In the genomic region with DNA sequence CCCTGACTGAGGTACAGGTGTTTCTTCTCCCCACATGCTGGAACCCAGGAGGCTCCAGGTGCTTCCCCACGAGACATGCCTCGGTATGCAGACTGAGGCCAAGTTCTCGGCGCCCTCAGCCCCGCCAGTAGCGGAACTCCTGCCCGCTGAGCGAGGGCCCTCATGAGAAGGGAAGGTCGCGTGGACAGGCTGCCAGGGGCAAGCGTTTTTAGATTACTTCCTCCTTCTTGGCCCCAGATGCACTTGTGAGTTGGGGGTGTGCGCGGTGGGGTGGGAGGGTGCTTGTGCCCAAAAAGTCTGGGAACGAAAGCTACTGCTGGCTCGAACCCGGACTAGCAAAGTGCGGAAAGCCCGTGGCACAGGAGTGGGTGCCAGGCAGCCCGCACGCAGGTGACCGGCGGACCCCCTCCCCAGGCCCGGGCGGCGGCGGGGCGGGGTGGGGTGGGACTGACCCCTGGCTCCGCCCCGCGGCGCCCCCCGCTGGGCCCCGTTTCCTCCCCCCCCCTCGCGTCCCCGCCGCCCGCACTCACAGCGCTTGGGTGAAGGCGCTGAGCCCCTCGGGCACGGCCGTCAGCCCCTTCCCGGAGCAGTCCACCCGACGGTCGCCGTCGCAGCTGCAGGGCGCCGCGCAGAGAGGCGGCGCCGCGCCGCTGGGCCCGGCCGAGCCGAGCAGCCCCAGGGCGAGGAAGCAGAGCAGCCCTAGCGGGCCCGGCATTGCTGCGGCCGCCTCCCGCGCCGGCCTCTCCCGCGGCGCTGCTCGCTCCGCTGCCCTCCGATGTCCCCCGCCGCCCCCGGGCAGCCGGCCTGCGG, we compare ENCODE assay signal across 8 cellular contexts. TPM values are rescaled to one million over a fixed set of nuclear protein-coding genes. Genes with fewer than 3 reads are reported as not detected.
DNase-seq lines count a peak whose midpoint lies in the region; ATAC-seq and TF ChIP-seq lines count a peak whose summit lies in the region.

No MANE protein-coding gene starts in this region.

- intact Hi-C loops in tibial artery (cut with DNase I; ENCODE audit: low total_unique reads) = loop anchor here (10.0 kb wide), 2 partner anchors 67 to 107 kb away; a partner anchor contains a TSS

- CTCF ChIA-PET in activated CD4-positive, alpha-beta T cell treated with anti-CD3 and anti-CD28 coated beads, Interleukin-2, amount 10 ng/mL, durations not matched to agents 7 days and 5 days (lab: Charles Lee) = no interaction called here

- H3K4me1 Mint-ChIP-seq in activated CD4-positive, alpha-beta T cell treated with anti-CD3 and anti-CD28 coated beads, Interleukin-2, amount 10 ng/mL, durations not matched to agents 7 days and 5 days = peaks cover 17% of the 10 kb centered on the region

- H3K27me3 ChIP-seq in HUES48 (ENCODE audit: control insufficient read depth, insufficient read depth, low read length) = no peaks in the 10 kb centered on the region
- peaks cover 0 to 2% of the 10 kb centered on the region in 2 donors for H3K27me3 ChIP-seq in mucosa of rectum (ENCODE audit: control insufficient read depth in 2 of 2, insufficient read depth in 2 of 2, low read length in 2 of 2)
- no peaks in the 10 kb centered on the region for H3K27me3 ChIP-seq in tibial artery

- H3K4me3 ChIP-seq in HUES48 (ENCODE audit: low read depth, low read length) = peak overlapping the region; percentile 84
- H3K4me3 ChIP-seq in mucosa of rectum (ENCODE audit: low read length in 2 of 2) = peak overlapping the region; percentile 80 to 93
- H3K4me3 ChIP-seq in tibial artery = peak overlapping the region; percentile 73 to 88

- no peaks in the 10 kb centered on the region for H3K36me3 ChIP-seq in HUES48 (ENCODE audit: control insufficient read depth, insufficient read depth, low read length)
- no peaks in the 10 kb centered on the region for H3K36me3 ChIP-seq in mucosa of rectum (ENCODE audit: control insufficient read depth in 2 of 2, insufficient read depth in 2 of 2, low read length in 2 of 2)
- H3K36me3 ChIP-seq in tibial artery = no peaks in the 10 kb centered on the region

- no peak for TF ChIP-seq CTCF in tibial artery (IDR thresholded peaks at IDR 0.05)

- peaks cover 3% of the 10 kb centered on the region for H3K36me3 Mint-ChIP-seq in activated CD4-positive, alpha-beta T cell treated with anti-CD3 and anti-CD28 coated beads, Interleukin-2, amount 10 ng/mL, durations not matched to agents 7 days and 5 days (ENCODE audit: low read depth)

- H3K4me3 Mint-ChIP-seq in activated CD4-positive, alpha-beta T cell treated with anti-CD3 and anti-CD28 coated beads, Interleukin-2, amount 10 ng/mL, durations not matched to agents 7 days and 5 days = peak overlapping the region; percentile 68

- H3K27ac ChIP-seq in HUES48 (ENCODE audit: low read depth, low read length) (peak overlapping the region; percentile 91), epithelial cell of prostate (peak overlapping the region; percentile 89), mucosa of rectum (ENCODE audit: low read depth in 2 of 2, low read length in 2 of 2) (peak overlapping the region; percentile 90 to 91), tibial artery (peak overlapping the region; percentile 77 to 85)

- in situ Hi-C loops in G401 (cut with HindIII; ENCODE audit: low sequenced_read_pairs) = no loop called here

- peaks cover 45% of the 10 kb centered on the region for H3K27me3 Mint-ChIP-seq in activated CD4-positive, alpha-beta T cell treated with anti-CD3 and anti-CD28 coated beads, Interleukin-2, amount 10 ng/mL, durations not matched to agents 7 days and 5 days

- peak; percentile 45 for ATAC-seq in GM21390 (IDR thresholded peaks at IDR 0.05; ENCODE audit: unreplicated experiment)

- DNase-seq in G401 (ENCODE audit: low spot score) = peak; percentile 35
- DNase-seq in activated CD4-positive, alpha-beta T cell treated with anti-CD3 and anti-CD28 coated beads, Interleukin-2, amount 10 ng/mL, durations not matched to agents 7 days and 5 days = no peak
- DNase-seq in epithelial cell of prostate (ENCODE audit: low read depth, low spot score) = no peak
- peak; percentile 45 to 69 for DNase-seq in tibial artery
- no peak for DNase-seq in HT-29 (ENCODE audit: low spot score)

- no peak overlapping the region for H3K27ac Mint-ChIP-seq in activated CD4-positive, alpha-beta T cell treated with anti-CD3 and anti-CD28 coated beads, Interleukin-2, amount 10 ng/mL, durations not matched to agents 7 days and 5 days

- H3K4me1 ChIP-seq in HUES48 (ENCODE audit: control insufficient read depth, insufficient read depth, low read length) = peaks cover 31% of the 10 kb centered on the region
- peaks cover 11 to 34% of the 10 kb centered on the region in 2 donors for H3K4me1 ChIP-seq in mucosa of rectum (ENCODE audit: control insufficient read depth in 2 of 2, insufficient read depth in 2 of 2, low read length in 2 of 2)
- peaks cover 0 to 45% (median 20%) of the 10 kb centered on the region in 4 donors for H3K4me1 ChIP-seq in tibial artery

- H3K9me3 ChIP-seq in HUES48 (ENCODE audit: control insufficient read depth, insufficient read depth, low read length) (no peaks in the 10 kb centered on the region), mucosa of rectum (ENCODE audit: control insufficient read depth in 2 of 2, low read length in 2 of 2) (no peaks in the 10 kb centered on the region), tibial artery (no peaks in the 10 kb centered on the region)

- no peaks in the 10 kb centered on the region for H3K9me3 Mint-ChIP-seq in activated CD4-positive, alpha-beta T cell treated with anti-CD3 and anti-CD28 coated beads, Interleukin-2, amount 10 ng/mL, durations not matched to agents 7 days and 5 days

- H3K9ac ChIP-seq in HUES48 (ENCODE audit: low read depth, low read length) = peak overlapping the region; percentile 83
- H3K9ac ChIP-seq in mucosa of rectum (ENCODE audit: low read depth in 1 of 2, low read length in 2 of 2) = peak overlapping the region; percentile 57 to 89

- POLR2A ChIA-PET in activated CD4-positive, alpha-beta T cell treated with anti-CD3 and anti-CD28 coated beads, Interleukin-2, amount 10 ng/mL, durations not matched to agents 7 days and 5 days (lab: Charles Lee) = no interaction called here

RNA-seq across cellular contexts. Expression of a gene that starts 0.8 kb away (rescaled TPM):
- total RNA-seq in G401 (2014; rRNA removed; shearing (Covaris generic)) = 2.9 and 9.7 TPM in 2 replicates
- under 1 TPM; 0.12 to 0.29 TPM for total RNA-seq in activated CD4-positive, alpha-beta T cell treated with anti-CD3 and anti-CD28 coated beads, Interleukin-2, amount 10 ng/mL, durations not matched to agents 7 days and 5 days
- 41.7 and 41.9 TPM in 2 replicates for total RNA-seq in HT-29 (2014; rRNA removed; shearing (Covaris generic))

RNA-seq across cellular contexts. Expression of a gene that starts 34.8 kb away (rescaled TPM):
- total RNA-seq in G401 (2014; rRNA removed; shearing (Covaris generic)) = 18.1 and 38.7 TPM in 2 replicates
- 10 to 100 TPM; 22.3 to 24.5 TPM for total RNA-seq in activated CD4-positive, alpha-beta T cell treated with anti-CD3 and anti-CD28 coated beads, Interleukin-2, amount 10 ng/mL, durations not matched to agents 7 days and 5 days
- total RNA-seq in HT-29 (2014; rRNA removed; shearing (Covaris generic)) = 26.0 and 31.7 TPM in 2 replicates

Comparison
In these comparisons a context has a peak if more than half of its experiments do, and no peak if none do; other contexts are left out.
1. DNase-seq: peak in G401 (single experiment) and tibial artery (2 of 2); none in activated CD4-positive, alpha-beta T cell treated with anti-CD3 and anti-CD28 coated beads, Interleukin-2, amount 10 ng/mL, durations not matched to agents 7 days and 5 days (single experiment), epithelial cell of prostate (single experiment) and HT-29 (single experiment).
2. Peak in every context shown above with its lines, with median percentiles within 50 percentile points of each other: H3K27ac ChIP-seq and H3K4me3 ChIP-seq.